24 cellular contexts compared by ENCODE assay signal in genomic region chr7:78571292-78571691, GRCh38.
DNase-seq lines count a peak whose midpoint lies in the region; ATAC-seq, FAIRE-seq and TF ChIP-seq lines count a peak whose summit lies in the region.
"Had no signal": no experiment of that assay in that cellular context is flagged by ENCODE, and none has a peak within 500 bp of the region (broad histone marks: within the 10 kb centered on the region; RNA-seq: fewer than 3 reads in every experiment).

No MANE protein-coding gene starts in this region.

- H2AFZ ChIP-seq in SK-N-SH (ENCODE audit: low read depth): no peak overlapping the region
- H2AFZ ChIP-seq in neural cell (ENCODE audit: low read depth, low read length): no peak overlapping the region

- FAIRE-seq in D721Med (lab: Jason Lieb, UNC): no peak
- FAIRE-seq: A204.1, GM12878, GM12892, GM18507, GM19239 had no signal

- H3K27me3 ChIP-seq in SK-N-SH (ENCODE audit: insufficient read depth): no peaks in the 10 kb centered on the region
- no peaks in the 10 kb centered on the region for H3K27me3 ChIP-seq in neural cell (ENCODE audit: insufficient read depth, low read depth, low read length)
- H3K27me3 ChIP-seq: BLaER1 had no signal

- DNase-seq in NCI-H2171 treated with DMSO at 0.1 percent for 48 hours (lab: John Stamatoyannopoulos, UW) (peak; percentile 8), NCI-H2171 (lab: John Stamatoyannopoulos, UW) (no peak), SK-N-SH (no peak), SK-N-DZ (ENCODE audit: low spot score) (peak; percentile 21), D721Med (ENCODE audit: insufficient read length, low spot score) (no peak)
- DNase-seq: 8988T; ACHN; BE2C; C1 segment of cervical spinal cord; CD4-positive, alpha-beta memory T cell; CD4-positive, CD25-positive, alpha-beta regulatory T cell; CD8-positive, alpha-beta memory T cell; COR-L47; DMS79 treated with DMSO at 0.1 percent for 48 hours; GDM1 had no signal

- H3K4me3 ChIP-seq in SK-N-SH (ENCODE audit: low read depth in 2 of 2, low read length in 1 of 2): no peak overlapping the region
- no peak overlapping the region for H3K4me3 ChIP-seq in neural cell (ENCODE audit: low read length)
- H3K4me3 ChIP-seq: BLaER1, GM12878 had no signal

- H3K4me2 ChIP-seq in SK-N-SH (no peak overlapping the region), neural cell (ENCODE audit: low read length) (peak overlapping the region; percentile 9)
- H3K4me2 ChIP-seq: BLaER1 had no signal

- H3K27ac ChIP-seq in SK-N-SH (ENCODE audit: low read depth in 2 of 2, low read length in 1 of 2) (no peak overlapping the region), neural cell (ENCODE audit: low read length) (no peak overlapping the region)
- H3K27ac ChIP-seq: BLaER1 had no signal

- ATAC-seq in SK-N-SH treated with all-trans-retinoic acid at 6 μM for 48 hours (no peak), GM18868 (IDR thresholded peaks at IDR 0.05; ENCODE audit: unreplicated experiment) (no peak)
- ATAC-seq: GM12878 had no signal

- POLR2A ChIA-PET in SK-N-SH (lab: Yijun Ruan, JAX): no interaction called here

- H3K9me2 ChIP-seq in SK-N-SH (no peaks in the 10 kb centered on the region), neural cell (ENCODE audit: insufficient read depth, low read length) (no peaks in the 10 kb centered on the region)

- TF ChIP-seq RAD21 in SK-N-SH (IDR thresholded peaks at IDR 0.05; ENCODE audit: low read length) (no peak), neural cell (conservative IDR thresholded peaks at IDR 0.05) (no peak)

- H3K9ac ChIP-seq in SK-N-SH (no peak overlapping the region), neural cell (ENCODE audit: low read length) (no peak overlapping the region)
- H3K9ac ChIP-seq: BLaER1 had no signal

- no peaks in the 10 kb centered on the region for H3K79me2 ChIP-seq in SK-N-SH (ENCODE audit: insufficient read depth)
- H3K79me2 ChIP-seq in neural cell (replicated peaks; ENCODE audit: insufficient read depth, low read length): no peaks in the 10 kb centered on the region

- no peaks in the 10 kb centered on the region for H3K36me3 ChIP-seq in SK-N-SH (replicated peaks in 1 of 2; ENCODE audit: control insufficient read depth in 1 of 2, insufficient read depth in 2 of 2, low read length in 1 of 2)
- H3K36me3 ChIP-seq in neural cell (ENCODE audit: insufficient read depth, low read length): no peaks in the 10 kb centered on the region
- H3K36me3 ChIP-seq: BE2C, BLaER1 had no signal

- TF ChIP-seq CTCF in SK-N-SH (IDR thresholded peaks at IDR 0.05): no peak
- no peak for TF ChIP-seq CTCF in neural cell (IDR thresholded peaks at IDR 0.05; ENCODE audit: poor library complexity, severe bottlenecking)
- TF ChIP-seq CTCF in D721Med (IDR thresholded peaks at IDR 0.05; ENCODE audit: insufficient read depth, missing control alignments): no peak

- 82% methylated on average over 1 of the region's 1 CpG for WGBS in SK-N-SH (ENCODE audit: low lambda C conversion rate)

- peaks cover 0 to 4% of the 10 kb centered on the region in 2 experiments; a peak in 2 of 4 replicates for H3K4me1 ChIP-seq in SK-N-SH (ENCODE audit: control insufficient read depth in 1 of 2, insufficient read depth in 2 of 2, low read depth in 1 of 2, low read length in 1 of 2)
- H3K4me1 ChIP-seq: BE2C, BLaER1 had no signal

- H4K20me1 ChIP-seq in SK-N-SH (ENCODE audit: insufficient read depth) (no peaks in the 10 kb centered on the region), neural cell (ENCODE audit: insufficient read depth) (no peaks in the 10 kb centered on the region)
- H4K20me1 ChIP-seq: BLaER1 had no signal

- no peak for TF ChIP-seq EP300 in SK-N-SH (IDR thresholded peaks at IDR 0.05; ENCODE audit: borderline replicate concordance in 1 of 2, low read depth in 1 of 2, low read length in 1 of 2)
- TF ChIP-seq EP300 in neural cell (conservative IDR thresholded peaks at IDR 0.05; ENCODE audit: poor library complexity, severe bottlenecking): peak; percentile 25

- CTCF ChIA-PET in SK-N-SH (lab: Yijun Ruan, JAX): no interaction called here

- H3F3A ChIP-seq in SK-N-SH (replicated peaks; ENCODE audit: insufficient read depth) (no peaks in the 10 kb centered on the region), neural cell (ENCODE audit: insufficient read depth, low read length, poor library complexity, severe bottlenecking) (no peaks in the 10 kb centered on the region)

- no peaks in the 10 kb centered on the region for H3K9me3 ChIP-seq in SK-N-SH
- H3K9me3 ChIP-seq in neural cell (ENCODE audit: low read length): no peaks in the 10 kb centered on the region
- H3K9me3 ChIP-seq: BE2C, BLaER1 had no signal

TF ChIP-seq in SK-N-SH treated with all-trans-retinoic acid at 6 μM for 48 hours, 23 proteins besides CTCF, POLR2A, EP300 and RAD21:
- TF ChIP-seq TOX (CRISPR knock-in tag; IDR thresholded peaks at IDR 0.05; ENCODE audit: borderline replicate concordance): peak; percentile 56; the same call in 1 of the 2 replicates
- peak; percentile 88 for TF ChIP-seq ISL1 (CRISPR knock-in tag; IDR thresholded peaks at IDR 0.05)
- TF ChIP-seq SNAI2 (CRISPR knock-in tag; IDR thresholded peaks at IDR 0.05): no peak
TF ChIP-seq in SK-N-SH treated with all-trans-retinoic acid at 6 μM for 48 hours: peak in this region for 2.

TF ChIP-seq in SK-N-SH, 30 proteins besides CTCF, POLR2A, EP300 and RAD21:
- TF ChIP-seq TAF1 (IDR thresholded peaks at IDR 0.05; ENCODE audit: borderline replicate concordance, low read depth, low read length): no peak
- no peak for TF ChIP-seq RFX5 (IDR thresholded peaks at IDR 0.05; ENCODE audit: low read length)
- no peak for TF ChIP-seq NFIC (IDR thresholded peaks at IDR 0.05; ENCODE audit: borderline replicate concordance)
- no peak for TF ChIP-seq GATA2 (CRISPR knock-in tag; IDR thresholded peaks at IDR 0.05)
- TF ChIP-seq FOSL2 (IDR thresholded peaks at IDR 0.05; ENCODE audit: borderline replicate concordance, low read depth): no peak
- no peak for TF ChIP-seq PBX3 (IDR thresholded peaks at IDR 0.05)
- TF ChIP-seq MXI1 (IDR thresholded peaks at IDR 0.05; ENCODE audit: low read depth, low read length): no peak
- no peak for TF ChIP-seq NRF1 (IDR thresholded peaks at IDR 0.05; ENCODE audit: low read depth, low read length)
TF ChIP-seq in SK-N-SH: peak in this region for 0.

TF ChIP-seq in neural cell, 6 proteins besides CTCF, POLR2A, EP300 and RAD21:
- TF ChIP-seq POLR2AphosphoS5 (IDR thresholded peaks at IDR 0.05) (no peak), SMC3 (conservative IDR thresholded peaks at IDR 0.05; ENCODE audit: poor library complexity) (no peak), EZH2 (IDR thresholded peaks at IDR 0.05; ENCODE audit: borderline replicate concordance, insufficient read depth, low read length, poor library complexity, severe bottlenecking) (no peak), MXI1 (conservative IDR thresholded peaks at IDR 0.05; ENCODE audit: poor library complexity, severe bottlenecking) (no peak), TAF1 (IDR thresholded peaks at IDR 0.05; ENCODE audit: low read depth) (no peak), REST (IDR thresholded peaks at IDR 0.05; ENCODE audit: borderline replicate concordance) (no peak)

Comparison
In these comparisons a context has a peak if more than half of its experiments do, and no peak if none do; other contexts are left out.
1. DNase-seq: peak in NCI-H2171 treated with DMSO at 0.1 percent for 48 hours (single experiment) and SK-N-DZ (single experiment); none in NCI-H2171 (single experiment), SK-N-SH (single experiment) and D721Med (single experiment).